In the genomic region with DNA sequence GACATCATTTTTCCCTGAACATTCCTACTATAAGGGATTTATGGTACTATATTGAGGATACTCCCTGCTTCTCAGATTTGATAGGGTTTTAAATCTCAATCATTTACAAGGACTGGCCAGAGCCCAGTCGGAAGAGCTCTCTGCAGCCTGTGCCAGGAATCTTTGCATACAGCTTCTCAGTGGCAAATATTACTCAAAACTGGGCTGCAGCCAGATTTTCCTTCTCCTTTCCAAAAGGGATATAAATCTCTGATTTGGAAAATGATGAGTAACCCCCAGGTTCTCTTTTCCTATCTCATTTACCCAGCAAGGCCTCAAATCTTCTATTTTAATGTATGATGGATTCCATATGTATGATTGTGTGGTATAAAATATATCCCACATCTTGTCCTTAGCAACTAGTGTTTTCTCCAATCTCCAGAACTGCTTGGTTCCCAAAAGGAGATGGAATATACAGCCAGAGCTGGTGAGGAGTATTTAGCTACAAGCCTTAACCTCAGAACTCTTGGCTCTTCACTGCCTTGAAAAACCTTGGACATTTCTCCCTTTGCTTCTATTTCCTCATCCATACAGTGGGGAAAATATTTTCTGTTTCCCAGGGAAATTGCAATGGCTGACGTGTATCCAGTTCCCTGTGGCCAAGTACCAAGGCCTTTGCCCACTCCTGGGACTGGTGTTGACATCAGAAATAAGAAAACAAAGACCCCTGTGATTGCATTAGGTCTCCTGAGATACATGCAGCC, we compare ENCODE assay signal across 19 cellular contexts.
A peak's percentile ranks its signal among the peaks of the same experiment; 100 is the strongest.
DNase-seq lines count a peak whose midpoint lies in the region; ATAC-seq, FAIRE-seq and TF ChIP-seq lines count a peak whose summit lies in the region.
"Had no signal": no experiment of that assay in that cellular context is flagged by ENCODE, and none has a peak within 500 bp of the region (broad histone marks: within the 10 kb centered on the region; RNA-seq: fewer than 3 reads in every experiment).

No MANE protein-coding gene starts in this region.

- H3K9me3 ChIP-seq in MG63, result no peaks in the 10 kb centered on the region
- H3K9me3 ChIP-seq in hepatocyte (ENCODE audit: low read depth), result no peaks in the 10 kb centered on the region
- H3K9me3 ChIP-seq in skeletal muscle tissue (ENCODE audit: control insufficient read depth in 3 of 3, low read length in 3 of 3), result no peaks in the 10 kb centered on the region

- no peak overlapping the region for H3K4me2 ChIP-seq in hepatocyte

- no peak for FAIRE-seq in HTR-8/SVneo (lab: Jason Lieb, UNC)
- FAIRE-seq: GM19239 had no signal

- H3K36me3 ChIP-seq in MG63 (no peaks in the 10 kb centered on the region), hepatocyte (replicated peaks; ENCODE audit: insufficient read depth, low read depth) (no peaks in the 10 kb centered on the region), skeletal muscle tissue (ENCODE audit: control insufficient read depth in 3 of 3, insufficient read depth in 3 of 3, low read length in 3 of 3) (no peaks in the 10 kb centered on the region)

- no peak for ATAC-seq in HG03139 (IDR thresholded peaks at IDR 0.05; ENCODE audit: unreplicated experiment)
- ATAC-seq in HG02981 (IDR thresholded peaks at IDR 0.05; ENCODE audit: unreplicated experiment), result no peak
- ATAC-seq: activated CD8-positive, alpha-beta T cell treated with anti-CD3 and anti-CD28 coated beads, Interleukin-2, amount 10 ng/mL, durations not matched to agents 7 days and 5 days; activated T-cell treated with anti-CD3 and anti-CD28 coated beads, Interleukin-2, amount 50 U/mL, for 72 hours; effector memory CD8-positive, alpha-beta T cell; stimulated activated naive CD8-positive, alpha-beta T cell treated with anti-CD3 and anti-CD28 coated beads, Interleukin-15, Interleukin-2, amounts not matched to agents 100 U/mL and 50 U/mL, for 24 hours had no signal

- no peak overlapping the region for H3K9ac ChIP-seq in skeletal muscle tissue (ENCODE audit: low read depth in 1 of 3, low read length in 3 of 3)

- no peaks in the 10 kb centered on the region for H3K79me2 ChIP-seq in hepatocyte

- H2AFZ ChIP-seq in hepatocyte, result no peak overlapping the region

- peak overlapping the region in 3 of 5 experiments; percentile 14 to 91 (median 37) for H3K27ac Mint-ChIP-seq in brain
- H3K27ac Mint-ChIP-seq: activated CD8-positive, alpha-beta T cell treated with anti-CD3 and anti-CD28 coated beads, Interleukin-2, amount 10 ng/mL, durations not matched to agents 7 days and 5 days; activated naive CD8-positive, alpha-beta T cell treated with anti-CD3 and anti-CD28 coated beads for 36 hours; activated T-cell treated with anti-CD3 and anti-CD28 coated beads, Interleukin-2, amount 50 U/mL, for 72 hours; effector memory CD8-positive, alpha-beta T cell had no signal

- H3K4me1 Mint-ChIP-seq in brain, result peaks cover 55% of the 10 kb centered on the region

- peaks cover 3% of the 10 kb centered on the region for H3K36me3 Mint-ChIP-seq in brain

- H4K20me1 ChIP-seq in hepatocyte (ENCODE audit: insufficient read depth, poor library complexity, severe bottlenecking), result no peaks in the 10 kb centered on the region

- no peaks in the 10 kb centered on the region for H3K9me3 Mint-ChIP-seq in brain
- H3K9me3 Mint-ChIP-seq: activated naive CD8-positive, alpha-beta T cell treated with anti-CD3 and anti-CD28 coated beads for 36 hours; activated T-cell treated with anti-CD3 and anti-CD28 coated beads, Interleukin-2, amount 50 U/mL, for 72 hours; effector memory CD8-positive, alpha-beta T cell had no signal

- TF ChIP-seq CTCF in brain (conservative IDR thresholded peaks at IDR 0.05) (no peak), hepatocyte (IDR thresholded peaks at IDR 0.05; ENCODE audit: poor library complexity) (no peak)

- peaks cover 37% of the 10 kb centered on the region for H3K4me1 ChIP-seq in hepatocyte (ENCODE audit: insufficient read depth)
- H3K4me1 ChIP-seq in skeletal muscle tissue (ENCODE audit: control insufficient read depth in 3 of 3, insufficient read depth in 3 of 3, low read length in 3 of 3), result peaks cover 21 to 25% (median 24%) of the 10 kb centered on the region in 3 donors

- no peaks in the 10 kb centered on the region for H3K9me2 ChIP-seq in hepatocyte (replicated peaks; ENCODE audit: insufficient read depth)

- no peaks in the 10 kb centered on the region for H3K27me3 ChIP-seq in MG63
- no peaks in the 10 kb centered on the region for H3K27me3 ChIP-seq in hepatocyte
- H3K27me3 ChIP-seq in skeletal muscle tissue (ENCODE audit: control insufficient read depth in 3 of 3, insufficient read depth in 3 of 3, low read length in 3 of 3), result no peaks in the 10 kb centered on the region

- no peak overlapping the region for H3K4me3 Mint-ChIP-seq in brain
- H3K4me3 Mint-ChIP-seq: activated CD8-positive, alpha-beta T cell treated with anti-CD3 and anti-CD28 coated beads, Interleukin-2, amount 10 ng/mL, durations not matched to agents 7 days and 5 days; activated naive CD8-positive, alpha-beta T cell treated with anti-CD3 and anti-CD28 coated beads for 36 hours; activated T-cell treated with anti-CD3 and anti-CD28 coated beads, Interleukin-2, amount 50 U/mL, for 72 hours; effector memory CD8-positive, alpha-beta T cell had no signal

- DNase-seq in MG63, result peak; percentile 52
- peak; percentile 44 for DNase-seq in hepatocyte (ENCODE audit: low spot score)
- no peak for DNase-seq in HTR-8/SVneo (ENCODE audit: insufficient read length, low spot score)
- DNase-seq in hippocampal formation (lab: John Stamatoyannopoulos, UW), result no peak
- DNase-seq: activated CD8-positive, alpha-beta T cell treated with anti-CD3 and anti-CD28 coated beads, Interleukin-2, amount 10 ng/mL, durations not matched to agents 7 days and 5 days; activated naive CD8-positive, alpha-beta T cell treated with anti-CD3 and anti-CD28 coated beads for 36 hours; activated T-cell treated with anti-CD3 and anti-CD28 coated beads, Interleukin-2, amount 50 U/mL, for 72 hours; DND-41; effector memory CD8-positive, alpha-beta T cell; foreskin melanocyte; HCEC 1CT; NCI-H1417 treated with DMSO at 0.1 percent for 48 hours; NK-92 treated with Interleukin-12 subunit alpha and Interleukin-12 subunit beta, amount 100 ng/mL, for 24 hours; stimulated activated naive CD8-positive, alpha-beta T cell treated with anti-CD3 and anti-CD28 coated beads, Interleukin-15, Interleukin-2, amounts not matched to agents 100 U/mL and 50 U/mL, for 24 hours had no signal

- H3K27me3 Mint-ChIP-seq in brain, result no peaks in the 10 kb centered on the region
- H3K27me3 Mint-ChIP-seq: activated naive CD8-positive, alpha-beta T cell treated with anti-CD3 and anti-CD28 coated beads for 36 hours; effector memory CD8-positive, alpha-beta T cell had no signal

- peak overlapping the region; percentile 64 for H3K27ac ChIP-seq in hepatocyte
- H3K27ac ChIP-seq in skeletal muscle tissue (ENCODE audit: low read depth, low read length), result peak overlapping the region; percentile 8

- H3K4me3 ChIP-seq in MG63 (no peak overlapping the region), hepatocyte (no peak overlapping the region), skeletal muscle tissue (ENCODE audit: low read length in 3 of 3) (no peak overlapping the region)

- WGBS in hepatocyte (ENCODE audit: low lambda C conversion rate, missing lambda C conversion rate), result 77% methylated on average over 2 of the region's 2 CpGs

Comparison
In these comparisons a context has a peak if more than half of its experiments do, and no peak if none do; other contexts are left out.
1. DNase-seq: peak in MG63 (single experiment) and hepatocyte (single experiment); none in HTR-8/SVneo (single experiment) and hippocampal formation (0 of 2).